17 cellular contexts compared by ENCODE assay signal in the genomic region with DNA sequence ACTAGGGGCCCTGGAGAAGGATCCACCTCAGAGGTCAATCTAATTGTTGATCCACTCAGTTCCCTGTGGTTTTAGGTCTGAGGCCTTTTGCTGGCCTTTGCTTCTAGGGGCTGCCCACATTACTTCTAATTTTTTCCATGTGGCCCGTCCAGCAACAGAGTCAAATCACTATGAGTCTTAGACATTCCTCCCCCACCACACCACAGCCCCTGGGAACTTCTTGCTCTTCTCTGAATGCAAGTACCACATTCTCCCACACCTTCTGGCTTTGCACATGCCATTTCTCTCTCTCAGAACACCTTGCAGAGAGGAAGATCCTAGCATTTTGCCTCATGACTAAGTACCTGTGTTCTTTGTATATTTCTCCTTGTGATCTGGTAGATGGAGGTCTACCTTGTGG.
DNase-seq lines count a peak whose midpoint lies in the region; ATAC-seq and TF ChIP-seq lines count a peak whose summit lies in the region.
"Had no signal": no experiment of that assay in that cellular context is flagged by ENCODE, and none has a peak within 500 bp of the region (broad histone marks: within the 10 kb centered on the region; RNA-seq: fewer than 3 reads in every experiment).

No MANE protein-coding gene starts in this region.

- DNase-seq in sciatic nerve (ENCODE audit: low spot score): no peak
- no peak for DNase-seq in right atrium auricular region (ENCODE audit: low spot score)
- DNase-seq in mesenteric fat pad (ENCODE audit: low spot score): no peak
- DNase-seq in T-helper 2 cell: no peak
- DNase-seq: BE2C; CD4-positive, alpha-beta memory T cell; COR-L47; DMS153; DMS79 treated with DMSO at 0.1 percent for 48 hours; EL had no signal

- H3K4me1 Mint-ChIP-seq in brain: peaks cover 25% of the 10 kb centered on the region

- H3K36me3 Mint-ChIP-seq in brain: peaks cover 51% of the 10 kb centered on the region
- H3K36me3 Mint-ChIP-seq: CD4-positive, alpha-beta memory T cell had no signal

- intact Hi-C loops in sciatic nerve (cut with DNase I): no loop called here

- H3K27ac Mint-ChIP-seq in brain: peak overlapping the region in 3 of 5 experiments; percentile 6 to 63 (median 25)
- H3K27ac Mint-ChIP-seq: CD4-positive, alpha-beta memory T cell had no signal

- H3K27me3 ChIP-seq in right atrium auricular region: no peaks in the 10 kb centered on the region
- H3K27me3 ChIP-seq: BE2C had no signal

- H3K4me3 ChIP-seq in right atrium auricular region: no peak overlapping the region
- H3K4me3 ChIP-seq: HAP-1, K562 had no signal

- H3K4me1 ChIP-seq in right atrium auricular region: peaks cover 0 to 6% of the 10 kb centered on the region in 2 donors
- H3K4me1 ChIP-seq: BE2C had no signal

- no peak overlapping the region for H3K4me3 Mint-ChIP-seq in brain
- H3K4me3 Mint-ChIP-seq: CD4-positive, alpha-beta memory T cell had no signal

- TF ChIP-seq CTCF in brain (conservative IDR thresholded peaks at IDR 0.05): no peak
- TF ChIP-seq CTCF in right atrium auricular region (IDR thresholded peaks at IDR 0.05): no peak

- H3K9me3 Mint-ChIP-seq in brain: peaks cover 0 to 6% (median 5%) of the 10 kb centered on the region in 5 experiments

- no peaks in the 10 kb centered on the region for H3K36me3 ChIP-seq in right atrium auricular region
- H3K36me3 ChIP-seq: BE2C, HAP-1 had no signal

- no peaks in the 10 kb centered on the region for H3K9me3 ChIP-seq in right atrium auricular region
- H3K9me3 ChIP-seq: BE2C, HAP-1 had no signal

- no peak overlapping the region for H3K27ac ChIP-seq in right atrium auricular region
- H3K27ac ChIP-seq: C4-2B, HL-60 had no signal

- no peaks in the 10 kb centered on the region for H3K27me3 Mint-ChIP-seq in brain

- peak; percentile 55 for ATAC-seq in HG02610 (IDR thresholded peaks at IDR 0.05; ENCODE audit: unreplicated experiment)
- ATAC-seq in sciatic nerve: peak; percentile 44
- ATAC-seq in HG03175 (IDR thresholded peaks at IDR 0.05; ENCODE audit: unreplicated experiment): no peak
- ATAC-seq: K562 had no signal
